30 cellular contexts compared by ENCODE assay signal in the genomic region with DNA sequence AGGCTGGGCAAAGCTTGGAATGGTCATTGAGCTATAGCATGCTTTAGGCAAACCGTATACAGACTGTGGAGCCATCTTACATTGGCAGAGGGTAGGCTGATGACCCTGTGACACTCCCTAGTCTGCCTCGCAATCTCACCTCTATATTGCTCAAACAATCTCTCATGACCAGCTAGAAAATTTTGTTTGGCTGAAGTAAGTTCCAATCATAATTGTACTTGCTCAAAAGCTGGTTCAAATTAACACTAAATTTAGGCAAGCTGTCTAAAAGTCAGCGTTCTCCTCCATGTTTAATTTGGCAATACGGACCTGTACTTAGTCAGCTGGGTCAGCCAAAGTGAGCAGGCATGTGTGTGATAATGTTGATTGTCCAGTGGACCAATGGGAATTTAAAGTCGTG.
DNase-seq lines count a peak whose midpoint lies in the region; ATAC-seq and TF ChIP-seq lines count a peak whose summit lies in the region.
"Had no signal": no experiment of that assay in that cellular context is flagged by ENCODE, and none has a peak within 500 bp of the region (broad histone marks: within the 10 kb centered on the region; RNA-seq: fewer than 3 reads in every experiment).

No MANE protein-coding gene starts in this region.

- H3K27ac ChIP-seq in thoracic aorta, result peak overlapping the region; percentile 78 to 84
- H3K27ac ChIP-seq: BLaER1 treated with 17β-estradiol and CSF1 and Interleukin-3, amounts not matched to agents 10 nM and 100 nM; RWPE1 had no signal

- TF ChIP-seq POLR2A in NB4 (IDR thresholded peaks at IDR 0.05; ENCODE audit: extremely low read depth, insufficient read length), result no peak

- peaks cover 11 to 58% of the 10 kb centered on the region in 2 donors for H3K4me1 ChIP-seq in thoracic aorta (ENCODE audit: control insufficient read depth in 1 of 2, low read depth in 2 of 2)

- H3K9me3 ChIP-seq in thoracic aorta, result no peaks in the 10 kb centered on the region

- H3K27me3 ChIP-seq in thoracic aorta (replicated peaks; ENCODE audit: insufficient read depth), result no peaks in the 10 kb centered on the region

- no peaks in the 10 kb centered on the region for H3K36me3 ChIP-seq in thoracic aorta

- DNase-seq in AG20443 (ENCODE audit: low spot score) (peak; percentile 38), NB4 (ENCODE audit: low read depth) (peak; percentile 32), fibroblast of the aortic adventitia (ENCODE audit: low read depth) (peak; percentile 77), thoracic aorta (ENCODE audit: low spot score) (no peak), T-helper 2 cell (no peak)
- DNase-seq in activated effector memory CD4-positive, alpha-beta T cell treated with Interleukin-2 at 50 U/mL for 16 hours, result no peak
- DNase-seq: ACHN; activated B cell treated with CpG ODN at 0.5 μM for 24 hours; activated CD4-positive, alpha-beta T cell treated with anti-CD3 and anti-CD28 coated beads, Interleukin-2, amount 10 ng/mL, durations not matched to agents 7 days and 5 days; activated gamma-delta T cell; activated naive CD8-positive, alpha-beta T cell treated with anti-CD3 and anti-CD28 coated beads for 36 hours; activated T-cell treated with anti-CD3 and anti-CD28 coated beads, Interleukin-2, amount 50 U/mL, for 1 hour; caudate nucleus; effector memory CD4-positive, alpha-beta T cell; erythroblast; HCEC 1CT; hypothalamus; immature natural killer cell; left cardiac atrium; NCI-H1092 treated with DMSO at 0.1 percent for 48 hours; NCI-H187; NCI-H82; nephron progenitor cell; substantia nigra; T-helper 1 cell had no signal

- ATAC-seq in thoracic aorta (ENCODE audit: insufficient number of reproducible peaks, low FRiP score, low read depth) (no peak), HG02938 (IDR thresholded peaks at IDR 0.05; ENCODE audit: unreplicated experiment) (no peak)
- ATAC-seq: stimulated activated memory B cell treated with anti-CD40 and anti-IgM and Interleukin-4, amounts not matched to agents 10 μg/mL and 1 μg/mL and 100 μg/mL, for 72 hours had no signal

- H3K4me3 ChIP-seq in NB4 (ENCODE audit: low read depth, low read length), result no peak overlapping the region
- no peak overlapping the region for H3K4me3 ChIP-seq in fibroblast of the aortic adventitia (ENCODE audit: low read depth, low read length)
- no peak overlapping the region for H3K4me3 ChIP-seq in thoracic aorta
- H3K4me3 ChIP-seq: BLaER1 treated with 17β-estradiol and CSF1 and Interleukin-3, amounts not matched to agents 10 nM and 100 nM; coronary artery had no signal

- no peak for TF ChIP-seq CTCF in NB4 (IDR thresholded peaks at IDR 0.05; ENCODE audit: low read depth, low read length)
- no peak for TF ChIP-seq CTCF in fibroblast of the aortic adventitia (IDR thresholded peaks at IDR 0.05; ENCODE audit: insufficient read depth, low read length)
- TF ChIP-seq CTCF in thoracic aorta (IDR thresholded peaks at IDR 0.05), result no peak

Comparison
In these comparisons a context has a peak if more than half of its experiments do, and no peak if none do; other contexts are left out.
1. DNase-seq: peak in AG20443 (single experiment), NB4 (single experiment) and fibroblast of the aortic adventitia (single experiment); none in thoracic aorta (single experiment), T-helper 2 cell (0 of 5) and activated effector memory CD4-positive, alpha-beta T cell treated with Interleukin-2 at 50 U/mL for 16 hours (single experiment).